14 cellular contexts compared by ENCODE assay signal in genomic region chr2:164782323-164782722, GRCh38. TPM values are rescaled to one million over a fixed set of nuclear protein-coding genes. Genes with fewer than 3 reads are reported as not detected.
DNase-seq lines count a peak whose midpoint lies in the region; ATAC-seq and TF ChIP-seq lines count a peak whose summit lies in the region.
"Had no signal": no experiment of that assay in that cellular context is flagged by ENCODE, and none has a peak within 500 bp of the region (broad histone marks: within the 10 kb centered on the region; RNA-seq: fewer than 3 reads in every experiment).

No MANE protein-coding gene starts in this region.

- no peak overlapping the region for H3K4me3 ChIP-seq in esophagus muscularis mucosa
- no peak overlapping the region for H3K4me3 ChIP-seq in BE2C (ENCODE audit: low read depth, low read length)

- intact Hi-C loops in esophagus muscularis mucosa (cut with DNase I), result loop anchor here (10.0 kb wide), 1 partner anchor 52 kb away; no protein-coding TSS in a partner anchor

- no peaks in the 10 kb centered on the region for H3K9me3 ChIP-seq in esophagus muscularis mucosa
- H3K9me3 ChIP-seq in BE2C, result no peaks in the 10 kb centered on the region

- TF ChIP-seq POLR2A in esophagus muscularis mucosa (IDR thresholded peaks at IDR 0.05; ENCODE audit: low read depth), result no peak

- H3K27me3 ChIP-seq in esophagus muscularis mucosa, result no peaks in the 10 kb centered on the region
- no peaks in the 10 kb centered on the region for H3K27me3 ChIP-seq in BE2C

- H3K4me1 ChIP-seq in esophagus muscularis mucosa (peaks cover 61 to 87% (median 81%) of the 10 kb centered on the region in 4 donors), BE2C (no peaks in the 10 kb centered on the region)
- H3K4me1 ChIP-seq: parathyroid adenoma had no signal

- no peak for TF ChIP-seq CTCF in esophagus muscularis mucosa (IDR thresholded peaks at IDR 0.05)
- no peak for TF ChIP-seq CTCF in BE2C (IDR thresholded peaks at IDR 0.05; ENCODE audit: low read depth, low read length)

- 58% methylated on average over 2 of the region's 2 CpGs for WGBS in esophagus muscularis mucosa

- H3K27ac ChIP-seq in esophagus muscularis mucosa (replicated peaks in 1 of 4), result peak overlapping the region; percentile 80 to 90 (median 86)
- H3K27ac ChIP-seq: C4-2B, parathyroid adenoma had no signal

- no peak for ATAC-seq in GM21528 (IDR thresholded peaks at IDR 0.05; ENCODE audit: low FRiP score, unreplicated experiment)
- no peak for ATAC-seq in stimulated activated naive CD8-positive, alpha-beta T cell treated with anti-CD3 and anti-CD28 coated beads, Interleukin-15, Interleukin-2, amounts not matched to agents 100 U/mL and 50 U/mL, for 24 hours

- no peak for TF ChIP-seq EP300 in esophagus muscularis mucosa (IDR thresholded peaks at IDR 0.05)

- H3K36me3 ChIP-seq in esophagus muscularis mucosa (no peaks in the 10 kb centered on the region), BE2C (no peaks in the 10 kb centered on the region)

- DNase-seq in NCI-H226 (peak; percentile 87), esophagus muscularis mucosa (ENCODE audit: extremely low spot score) (no peak), iris pigment epithelial cell (ENCODE audit: low read depth) (peak; percentile 77), stromal cell of bone marrow (ENCODE audit: low read depth) (peak; percentile 68), BE2C (no peak), germinal center (ENCODE audit: low spot score) (no peak)
- DNase-seq in stimulated activated naive CD8-positive, alpha-beta T cell treated with anti-CD3 and anti-CD28 coated beads, Interleukin-15, Interleukin-2, amounts not matched to agents 100 U/mL and 50 U/mL, for 24 hours, result no peak
- DNase-seq: activated effector memory CD4-positive, alpha-beta T cell treated with anti-CD3 and anti-CD28 coated beads, Interleukin-2, amount 50 U/mL, for 16 hours; NCI-H2107; SHP77 treated with DMSO at 0.1 percent for 48 hours; stimulated activated CD4-positive, alpha-beta T cell treated with anti-CD3 and anti-CD28 coated beads, Interleukin-2, amount 100 ng/mL, for 24 hours had no signal

RNA-seq across cellular contexts. Expression of gene COBLL1, which starts 59.3 kb away (rescaled TPM):
- total RNA-seq in esophagus muscularis mucosa, result 10 to 100 TPM; 41.4 to 66.0 (median 61.9) TPM
- 0.80 TPM for polyA plus RNA-seq in BE2C (2012; ENCODE audit: insufficient read depth, insufficient read length, low read depth)

Comparison
In these comparisons a context has a peak if more than half of its experiments do, and no peak if none do; other contexts are left out.
1. DNase-seq: peak in NCI-H226 (single experiment), iris pigment epithelial cell (single experiment) and stromal cell of bone marrow (single experiment); none in esophagus muscularis mucosa (single experiment), BE2C (single experiment), germinal center (single experiment) and stimulated activated naive CD8-positive, alpha-beta T cell treated with anti-CD3 and anti-CD28 coated beads, Interleukin-15, Interleukin-2, amounts not matched to agents 100 U/mL and 50 U/mL, for 24 hours (single experiment).